20 cellular contexts compared by ENCODE assay signal in the genomic region with DNA sequence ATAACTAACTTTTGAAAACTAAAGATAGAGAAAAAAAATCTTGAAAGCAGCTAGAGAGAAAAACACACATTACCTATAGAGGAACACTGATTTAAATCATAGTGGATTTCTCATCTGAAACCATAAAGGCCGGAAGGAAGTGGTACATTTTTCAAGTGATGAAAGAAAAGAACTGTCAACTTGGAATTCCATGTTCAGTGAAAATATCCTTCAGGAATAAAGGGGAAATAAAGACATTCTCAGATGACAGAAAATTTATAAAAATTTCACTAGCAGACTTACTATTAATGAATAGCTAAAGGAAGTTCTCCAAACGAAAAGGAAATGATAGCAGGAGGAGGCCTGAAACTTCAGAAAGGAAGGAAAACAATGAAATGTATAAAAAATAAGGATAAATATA.
"Had no signal": no experiment of that assay in that cellular context is flagged by ENCODE, and none has a peak within 500 bp of the region (broad histone marks: within the 10 kb centered on the region; RNA-seq: fewer than 3 reads in every experiment).

No MANE protein-coding gene starts in this region.

- H3K27ac ChIP-seq: colonic mucosa, heart right ventricle, prostate gland, right lobe of liver, tibial artery, upper lobe of right lung had no signal

- H3K4me1 ChIP-seq: colonic mucosa, pancreas, prostate gland, right lobe of liver, upper lobe of right lung had no signal

- FAIRE-seq: frontal cortex, kidney, pancreas had no signal

- DNase-seq: colonic mucosa; effector CD4-positive, alpha-beta T cell; endodermal cell; heart right ventricle; immature natural killer cell; left cardiac atrium; left ventricle myocardium superior; naive B cell; occipital lobe; right lobe of liver; stimulated activated CD4-positive, alpha-beta T cell treated with anti-CD3 and anti-CD28 coated beads, Interleukin-15, amount 100 ng/mL, for 24 hours; stimulated activated CD4-positive, alpha-beta T cell treated with anti-CD3 and anti-CD28 coated beads, Interleukin-1b, Interleukin-23, amount 100 ng/mL, for 48 hours; stimulated activated CD4-positive, alpha-beta T cell treated with anti-CD3 and anti-CD28 coated beads, Interleukin-4, amount 100 ng/mL, for 24 hours; tibial artery; upper lobe of right lung had no signal

- H3K4me3 ChIP-seq: lung had no signal

- H3K36me3 ChIP-seq: colonic mucosa, heart right ventricle, pancreas, prostate gland, right lobe of liver, tibial artery, upper lobe of right lung had no signal

- H3K27me3 ChIP-seq: colonic mucosa, right lobe of liver, tibial artery, upper lobe of right lung had no signal

- H3K9me3 ChIP-seq: colonic mucosa, heart right ventricle, pancreas, prostate gland, right lobe of liver, tibial artery, upper lobe of right lung had no signal
